In the genomic region with DNA sequence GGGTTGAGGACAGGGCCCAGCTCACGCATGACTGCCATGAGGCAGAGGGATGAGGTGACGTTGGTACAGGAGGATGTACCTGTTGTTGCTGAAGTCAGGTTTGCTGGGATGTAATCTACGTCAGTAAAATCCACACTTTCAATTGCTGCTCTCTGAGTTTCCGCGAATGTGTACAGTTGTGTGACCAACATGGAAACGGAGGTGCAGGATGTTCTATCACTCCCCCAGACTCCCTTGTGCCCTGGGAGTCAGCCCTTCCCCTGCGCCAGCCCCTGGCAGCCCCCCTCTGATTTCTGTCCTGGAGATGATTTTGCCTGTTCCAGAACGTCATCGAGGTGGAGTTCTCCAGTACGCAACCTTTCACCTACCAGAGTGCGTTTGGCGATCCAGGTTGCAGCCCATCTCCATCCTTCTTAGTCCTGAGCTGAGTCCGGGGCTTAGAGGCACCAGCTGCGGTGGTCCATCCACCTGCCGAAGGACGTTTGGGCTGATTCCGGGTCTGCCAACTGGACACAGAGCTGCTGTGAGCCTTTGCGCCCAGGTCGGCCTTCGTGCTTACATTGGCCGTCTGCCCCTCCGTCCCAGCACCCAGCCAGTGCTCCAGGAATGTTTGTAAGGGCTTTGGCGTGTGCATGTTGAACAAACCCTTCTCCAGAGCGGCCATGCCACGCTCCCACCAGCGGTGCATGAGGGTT, we compare ENCODE assay signal across 8 cellular contexts.
DNase-seq lines count a peak whose midpoint lies in the region; ATAC-seq and TF ChIP-seq lines count a peak whose summit lies in the region.
"Not testable (repeated sequence)": the region's sequence is repeated elsewhere in the genome, so short reads cannot be mapped to it uniquely, and the experiment has no call there.

No MANE protein-coding gene starts in this region.

- peak overlapping the region; percentile 53 for H3K4me2 ChIP-seq in BLaER1
- H3K4me2 ChIP-seq in mesenchymal stem cell (ENCODE audit: low read length, poor library complexity, severe bottlenecking) = not testable (repeated sequence)

- H2BK12ac ChIP-seq in mesenchymal stem cell (ENCODE audit: low read length in 2 of 2) = not testable (repeated sequence)

- not testable (repeated sequence) for H2BK15ac ChIP-seq in mesenchymal stem cell (ENCODE audit: low read depth, poor library complexity, severe bottlenecking)

- H2AFZ ChIP-seq in mesenchymal stem cell (ENCODE audit: low read depth, low read length) = not testable (repeated sequence)

- not testable (repeated sequence) for H3K36me3 ChIP-seq in BLaER1; gastroesophageal sphincter; mesenchymal stem cell (ENCODE audit: control insufficient read depth in 1 of 2, insufficient read depth in 2 of 2, low read depth in 1 of 2, low read length in 2 of 2); upper lobe of right lung

- 74 to 96% methylated on average over 5 to 7 of the region's 26 CpGs for WGBS in gastroesophageal sphincter (ENCODE audit: low coverage in 1 of 2), 2 donors
- WGBS in mesenchymal stem cell = 90% methylated on average over 26 of the region's 26 CpGs

- ATAC-seq in gastroesophageal sphincter, sciatic nerve, upper lobe of right lung: not testable (repeated sequence)

- not testable (repeated sequence) for H4K20me1 ChIP-seq in BLaER1

- not testable (repeated sequence) for H3K27ac ChIP-seq in BLaER1; mesenchymal stem cell (ENCODE audit: low read length, poor library complexity, severe bottlenecking); upper lobe of right lung
- peak overlapping the region in 3 of 4 donors; percentile 48 to 65 (median 64) for H3K27ac ChIP-seq in gastroesophageal sphincter

- H3K9me3 Mint-ChIP-seq in IgD-negative memory B cell = not testable (repeated sequence)
- H3K9me3 Mint-ChIP-seq in osteocyte (ENCODE audit: unreplicated experiment) = peaks cover 22% of the 10 kb centered on the region

- not testable (repeated sequence) for H2AK5ac ChIP-seq in mesenchymal stem cell (ENCODE audit: low read length, severe bottlenecking)

- intact Hi-C loops in sciatic nerve (cut with DNase I); upper lobe of right lung (cut with DNase I): not testable (repeated sequence)

- H3K18ac ChIP-seq in mesenchymal stem cell (ENCODE audit: low read depth in 1 of 2, low read length in 2 of 2) = not testable (repeated sequence)

- not testable (repeated sequence) for H3K79me1 ChIP-seq in mesenchymal stem cell (replicated peaks; ENCODE audit: low read length, poor library complexity, severe bottlenecking)

- H2BK120ac ChIP-seq in mesenchymal stem cell (ENCODE audit: low read depth, low read length) = not testable (repeated sequence)

- H3K27me3 Mint-ChIP-seq in IgD-negative memory B cell; osteocyte (ENCODE audit: unreplicated experiment): not testable (repeated sequence)

- H3K4ac ChIP-seq in mesenchymal stem cell (ENCODE audit: low read depth in 1 of 2, low read length in 2 of 2) = not testable (repeated sequence)

- H3K4me3 ChIP-seq in BLaER1; gastroesophageal sphincter; mesenchymal stem cell (ENCODE audit: insufficient read depth in 1 of 2, low read depth in 1 of 2, low read length in 2 of 2); upper lobe of right lung: not testable (repeated sequence)

- not testable (repeated sequence) for TF ChIP-seq CTCF in gastroesophageal sphincter (IDR thresholded peaks at IDR 0.05); osteocyte (IDR thresholded peaks at IDR 0.05); upper lobe of right lung (IDR thresholded peaks at IDR 0.05)

- H3K4me1 Mint-ChIP-seq in IgD-negative memory B cell; osteocyte (ENCODE audit: unreplicated experiment): not testable (repeated sequence)

- H3K4me1 ChIP-seq in BLaER1 (peaks cover 55% of the 10 kb centered on the region), gastroesophageal sphincter (peaks cover 0 to 33% (median 6%) of the 10 kb centered on the region in 3 donors)
- H3K4me1 ChIP-seq in mesenchymal stem cell (ENCODE audit: control insufficient read depth, insufficient read depth, low read depth, low read length); upper lobe of right lung: not testable (repeated sequence)

- H3K36me3 Mint-ChIP-seq in IgD-negative memory B cell = not testable (repeated sequence)
- peaks cover 11% of the 10 kb centered on the region for H3K36me3 Mint-ChIP-seq in osteocyte (ENCODE audit: unreplicated experiment)

- not testable (repeated sequence) for H3K27me3 ChIP-seq in BLaER1; mesenchymal stem cell (ENCODE audit: control insufficient read depth in 1 of 2, insufficient read depth in 1 of 2, low read length in 2 of 2); upper lobe of right lung
- peaks cover 23% of the 10 kb centered on the region for H3K27me3 ChIP-seq in gastroesophageal sphincter

- peak overlapping the region in 2 of 3 donors; percentile 16 to 27 for H3K27ac Mint-ChIP-seq in IgD-negative memory B cell
- not testable (repeated sequence) for H3K27ac Mint-ChIP-seq in osteocyte (ENCODE audit: unreplicated experiment)

- peak overlapping the region in 1 of 2 experiments; percentile 68 for H3K14ac ChIP-seq in mesenchymal stem cell (ENCODE audit: low read length in 2 of 2)

- H4K91ac ChIP-seq in mesenchymal stem cell (ENCODE audit: low read length) = peak overlapping the region; percentile 20

- not testable (repeated sequence) for TF ChIP-seq EP300 in gastroesophageal sphincter (IDR thresholded peaks at IDR 0.05)

- DNase-seq in activated CD8-positive, alpha-beta memory T cell treated with anti-CD3 and anti-CD28 coated beads, Interleukin-2, amount 50 U/mL, for 48 hours = peak; percentile 4
- not testable (repeated sequence) for DNase-seq in mesenchymal stem cell
- DNase-seq in osteocyte (ENCODE audit: extremely low spot score, unreplicated experiment) = peak; percentile 73
- DNase-seq in sciatic nerve (ENCODE audit: low spot score) = peak; percentile 50
- peak; percentile 54 for DNase-seq in upper lobe of right lung

- not testable (repeated sequence) for TF ChIP-seq POLR2A in gastroesophageal sphincter (IDR thresholded peaks at IDR 0.05)

- not testable (repeated sequence) for H3K9ac ChIP-seq in BLaER1; mesenchymal stem cell (ENCODE audit: low read length)

- H3K9me3 ChIP-seq in BLaER1; gastroesophageal sphincter; mesenchymal stem cell (ENCODE audit: control insufficient read depth, low read length); upper lobe of right lung: not testable (repeated sequence)

- not testable (repeated sequence) for H4K8ac ChIP-seq in mesenchymal stem cell (ENCODE audit: low read length)

- not testable (repeated sequence) for H3K4me3 Mint-ChIP-seq in IgD-negative memory B cell; osteocyte (ENCODE audit: unreplicated experiment)

- not testable (repeated sequence) for H2BK5ac ChIP-seq in mesenchymal stem cell (ENCODE audit: low read depth, low read length, poor library complexity, severe bottlenecking)

- not testable (repeated sequence) for H3K23ac ChIP-seq in mesenchymal stem cell (ENCODE audit: low read length in 2 of 2)
